Comparison of ENCODE assay signal across 1 cellular context in genomic region chr2:67845557-67846114, GRCh38.
TF ChIP-seq lines count a peak whose summit lies in the region.

No MANE protein-coding gene starts in this region.

TF ChIP-seq in IMR-90, 13 proteins besides CTCF, POLR2A, EP300 and RAD21 (continued from another document):
- TF ChIP-seq FOS (IDR thresholded peaks at IDR 0.05; ENCODE audit: low read depth, low read length): no peak
- TF ChIP-seq SMC3 (IDR thresholded peaks at IDR 0.05; ENCODE audit: low read depth, low read length): no peak
- no peak for TF ChIP-seq RCOR1 (IDR thresholded peaks at IDR 0.05; ENCODE audit: insufficient replicate concordance, low read length)
- TF ChIP-seq NFE2L2 (IDR thresholded peaks at IDR 0.05; ENCODE audit: low read depth, low read length): no peak
- no peak for TF ChIP-seq ELK1 (IDR thresholded peaks at IDR 0.05; ENCODE audit: borderline replicate concordance, low read depth, low read length)
